1 cellular context compared by ENCODE assay signal in the genomic region with DNA sequence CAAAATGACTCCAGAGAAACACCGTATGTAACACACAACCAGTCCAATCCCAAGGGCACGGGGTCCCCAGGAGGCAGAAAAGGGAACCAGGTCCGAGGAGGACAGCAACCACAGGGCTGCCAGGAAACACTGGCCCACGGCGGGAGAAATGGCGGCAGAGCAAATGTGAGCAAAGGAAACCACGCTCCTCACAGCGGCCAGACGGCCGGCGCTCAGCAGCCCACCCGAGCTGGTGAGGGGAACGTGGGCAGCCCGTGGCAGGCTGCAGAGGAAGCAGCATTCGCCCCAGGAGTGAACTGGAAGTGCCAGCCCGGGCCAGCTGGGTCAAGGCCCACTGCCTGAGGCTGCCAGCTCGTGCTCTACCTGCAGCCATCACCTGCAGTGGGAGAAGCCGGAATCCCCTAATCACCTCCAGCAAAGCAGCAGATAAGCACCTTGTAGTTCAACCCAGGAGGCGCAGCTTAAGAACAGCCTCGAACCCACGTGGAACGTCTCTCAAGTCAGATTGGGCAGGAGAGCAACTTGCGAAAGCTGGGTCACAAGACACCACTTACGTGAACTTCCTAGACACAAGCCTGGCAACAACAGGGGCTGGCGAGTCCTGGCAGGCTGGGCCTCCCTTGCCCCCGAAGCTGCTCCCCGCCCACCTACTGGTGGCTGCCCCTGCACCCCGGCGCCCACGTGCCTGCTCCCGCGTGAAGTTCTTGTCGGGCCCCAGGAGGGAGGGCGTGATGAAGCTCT.
TF ChIP-seq lines count a peak whose summit lies in the region.

No MANE protein-coding gene starts in this region.

TF ChIP-seq in HEK293, 187 proteins besides CTCF, POLR2A, EP300 and RAD21 (continued from another document):
- TF ChIP-seq, protein P1, sequence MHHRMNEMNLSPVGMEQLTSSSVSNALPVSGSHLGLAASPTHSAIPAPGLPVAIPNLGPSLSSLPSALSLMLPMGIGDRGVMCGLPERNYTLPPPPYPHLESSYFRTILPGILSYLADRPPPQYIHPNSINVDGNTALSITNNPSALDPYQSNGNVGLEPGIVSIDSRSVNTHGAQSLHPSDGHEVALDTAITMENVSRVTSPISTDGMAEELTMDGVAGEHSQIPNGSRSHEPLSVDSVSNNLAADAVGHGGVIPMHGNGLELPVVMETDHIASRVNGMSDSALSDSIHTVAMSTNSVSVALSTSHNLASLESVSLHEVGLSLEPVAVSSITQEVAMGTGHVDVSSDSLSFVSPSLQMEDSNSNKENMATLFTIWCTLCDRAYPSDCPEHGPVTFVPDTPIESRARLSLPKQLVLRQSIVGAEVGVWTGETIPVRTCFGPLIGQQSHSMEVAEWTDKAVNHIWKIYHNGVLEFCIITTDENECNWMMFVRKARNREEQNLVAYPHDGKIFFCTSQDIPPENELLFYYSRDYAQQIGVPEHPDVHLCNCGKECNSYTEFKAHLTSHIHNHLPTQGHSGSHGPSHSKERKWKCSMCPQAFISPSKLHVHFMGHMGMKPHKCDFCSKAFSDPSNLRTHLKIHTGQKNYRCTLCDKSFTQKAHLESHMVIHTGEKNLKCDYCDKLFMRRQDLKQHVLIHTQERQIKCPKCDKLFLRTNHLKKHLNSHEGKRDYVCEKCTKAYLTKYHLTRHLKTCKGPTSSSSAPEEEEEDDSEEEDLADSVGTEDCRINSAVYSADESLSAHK (tag by site-specific recombination; IDR thresholded peaks at IDR 0.05) = no peak
- TF ChIP-seq ZNF629 (tag by site-specific recombination; IDR thresholded peaks at IDR 0.05) (no peak), ZSCAN4 (tag by site-specific recombination; IDR thresholded peaks at IDR 0.05) (no peak), ZNF202 (tag by site-specific recombination; IDR thresholded peaks at IDR 0.05; ENCODE audit: borderline replicate concordance) (no peak), SCRT2 (tag by site-specific recombination; IDR thresholded peaks at IDR 0.05) (no peak), ZNF600 (tag by site-specific recombination; IDR thresholded peaks at IDR 0.05) (peak; percentile 55; the same call in 1 of the 2 replicates), ZNF23 (tag by site-specific recombination; IDR thresholded peaks at IDR 0.05; ENCODE audit: borderline replicate concordance) (no peak), ZNF366 (tag by site-specific recombination; conservative IDR thresholded peaks at IDR 0.05) (no peak), ZFHX2 (tag by site-specific recombination; conservative IDR thresholded peaks at IDR 0.05) (peak; percentile 66)
- TF ChIP-seq, protein P2, sequence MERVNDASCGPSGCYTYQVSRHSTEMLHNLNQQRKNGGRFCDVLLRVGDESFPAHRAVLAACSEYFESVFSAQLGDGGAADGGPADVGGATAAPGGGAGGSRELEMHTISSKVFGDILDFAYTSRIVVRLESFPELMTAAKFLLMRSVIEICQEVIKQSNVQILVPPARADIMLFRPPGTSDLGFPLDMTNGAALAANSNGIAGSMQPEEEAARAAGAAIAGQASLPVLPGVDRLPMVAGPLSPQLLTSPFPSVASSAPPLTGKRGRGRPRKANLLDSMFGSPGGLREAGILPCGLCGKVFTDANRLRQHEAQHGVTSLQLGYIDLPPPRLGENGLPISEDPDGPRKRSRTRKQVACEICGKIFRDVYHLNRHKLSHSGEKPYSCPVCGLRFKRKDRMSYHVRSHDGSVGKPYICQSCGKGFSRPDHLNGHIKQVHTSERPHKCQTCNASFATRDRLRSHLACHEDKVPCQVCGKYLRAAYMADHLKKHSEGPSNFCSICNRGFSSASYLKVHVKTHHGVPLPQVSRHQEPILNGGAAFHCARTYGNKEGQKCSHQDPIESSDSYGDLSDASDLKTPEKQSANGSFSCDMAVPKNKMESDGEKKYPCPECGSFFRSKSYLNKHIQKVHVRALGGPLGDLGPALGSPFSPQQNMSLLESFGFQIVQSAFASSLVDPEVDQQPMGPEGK (tag by site-specific recombination; IDR thresholded peaks at IDR 0.05) = peak; percentile 20; the same call in 1 of the 2 replicates
- TF ChIP-seq, protein P3, sequence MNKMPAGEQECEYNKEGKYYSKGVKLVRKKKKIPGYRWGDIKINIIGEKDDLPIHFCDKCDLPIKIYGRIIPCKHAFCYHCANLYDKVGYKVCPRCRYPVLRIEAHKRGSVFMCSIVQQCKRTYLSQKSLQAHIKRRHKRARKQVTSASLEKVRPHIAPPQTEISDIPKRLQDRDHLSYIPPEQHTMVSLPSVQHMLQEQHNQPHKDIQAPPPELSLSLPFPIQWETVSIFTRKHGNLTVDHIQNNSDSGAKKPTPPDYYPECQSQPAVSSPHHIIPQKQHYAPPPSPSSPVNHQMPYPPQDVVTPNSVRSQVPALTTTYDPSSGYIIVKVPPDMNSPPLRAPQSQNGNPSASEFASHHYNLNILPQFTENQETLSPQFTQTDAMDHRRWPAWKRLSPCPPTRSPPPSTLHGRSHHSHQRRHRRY (tag by site-specific recombination; IDR thresholded peaks at IDR 0.05) = no peak
- TF ChIP-seq, protein P4, sequence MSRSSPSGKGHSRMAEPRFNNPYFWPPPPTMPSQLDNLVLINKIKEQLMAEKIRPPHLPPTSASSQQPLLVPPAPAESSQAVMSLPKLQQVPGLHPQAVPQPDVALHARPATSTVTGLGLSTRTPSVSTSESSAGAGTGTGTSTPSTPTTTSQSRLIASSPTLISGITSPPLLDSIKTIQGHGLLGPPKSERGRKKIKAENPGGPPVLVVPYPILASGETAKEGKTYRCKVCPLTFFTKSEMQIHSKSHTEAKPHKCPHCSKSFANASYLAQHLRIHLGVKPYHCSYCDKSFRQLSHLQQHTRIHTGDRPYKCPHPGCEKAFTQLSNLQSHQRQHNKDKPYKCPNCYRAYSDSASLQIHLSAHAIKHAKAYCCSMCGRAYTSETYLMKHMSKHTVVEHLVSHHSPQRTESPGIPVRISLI (tag by site-specific recombination; IDR thresholded peaks at IDR 0.05) = no peak
